In the genomic region with DNA sequence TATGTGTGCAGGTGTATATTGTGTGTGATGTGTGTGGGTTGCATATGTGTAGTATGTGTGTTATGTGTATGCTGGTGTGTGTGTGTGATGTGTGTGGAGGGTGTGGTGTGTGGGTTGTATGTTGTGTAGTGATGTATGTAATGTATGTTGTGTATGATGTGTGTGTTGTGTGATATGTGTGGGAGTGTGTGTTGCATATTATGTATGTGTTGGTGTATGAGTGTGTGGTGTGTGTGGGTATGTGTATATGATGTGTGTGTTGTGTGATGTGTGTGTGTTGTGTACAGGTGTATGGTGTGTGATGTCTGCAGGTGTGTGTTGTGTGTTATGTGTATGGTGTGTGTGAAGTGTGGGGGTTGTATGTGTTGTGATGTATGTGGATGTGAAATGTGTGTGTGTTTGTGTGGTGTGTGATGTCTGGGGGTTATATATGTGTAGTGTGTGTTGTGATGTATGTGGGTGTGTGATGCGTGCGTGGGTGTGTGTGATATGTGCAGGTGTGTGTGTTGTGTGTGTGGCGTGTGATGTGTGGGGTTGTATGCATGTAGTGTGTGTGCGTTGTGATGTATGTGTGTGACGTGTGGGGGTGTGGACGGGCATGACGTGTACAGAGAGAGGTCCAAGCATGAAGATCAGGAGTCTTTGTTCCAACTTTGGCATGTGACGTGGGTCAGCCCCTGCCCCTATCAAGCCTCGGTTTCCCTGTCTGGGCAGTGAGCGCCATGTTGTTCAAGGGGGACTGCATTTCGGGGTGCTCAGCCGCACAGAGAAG, we compare ENCODE assay signal across 31 cellular contexts. TPM values are rescaled to one million over a fixed set of nuclear protein-coding genes. Genes with fewer than 3 reads are reported as not detected.
A peak's percentile ranks its signal among the peaks of the same experiment; 100 is the strongest.
DNase-seq lines count a peak whose midpoint lies in the region; ATAC-seq and TF ChIP-seq lines count a peak whose summit lies in the region.
"Had no signal": no experiment of that assay in that cellular context is flagged by ENCODE, and none has a peak within 500 bp of the region (broad histone marks: within the 10 kb centered on the region; RNA-seq: fewer than 3 reads in every experiment).

No MANE protein-coding gene starts in this region.

- no TSS peak for BruUV-seq in A673 (replicated peaks; lab: Mats Ljungman, UMichigan)

- intact Hi-C loops in A673 (cut with micrococcal nuclease; ENCODE audit: unreplicated experiment): loop anchor here (2.0 to 5.0 kb wide), 3 partner anchors 355 to 883 kb away; partner anchors contain the start of gene PDCL

- H3K18ac ChIP-seq in mesenchymal stem cell (ENCODE audit: low read depth in 1 of 2, low read length in 2 of 2): no peak overlapping the region

- H3K9ac ChIP-seq in mesenchymal stem cell (ENCODE audit: low read length): no peak overlapping the region

- H3K27me3 ChIP-seq in A673 (replicated peaks; ENCODE audit: insufficient read depth, low read depth, low read length, poor library complexity): no peaks in the 10 kb centered on the region
- no peaks in the 10 kb centered on the region for H3K27me3 ChIP-seq in SJCRH30
- H3K27me3 ChIP-seq in mesenchymal stem cell (ENCODE audit: control insufficient read depth in 1 of 2, insufficient read depth in 1 of 2, low read length in 2 of 2): peaks cover 30 to 49% of the 10 kb centered on the region in 2 experiments
- H3K27me3 ChIP-seq: ascending aorta, ovary, upper lobe of left lung had no signal

- no peak overlapping the region for H3K23ac ChIP-seq in mesenchymal stem cell (ENCODE audit: low read length in 2 of 2)

- H2BK120ac ChIP-seq in mesenchymal stem cell (ENCODE audit: low read depth, low read length): no peak overlapping the region

- no peak overlapping the region for H3K4me3 Mint-ChIP-seq in naive thymus-derived CD8-positive, alpha-beta T cell
- H3K4me3 Mint-ChIP-seq: activated CD4-positive, alpha-beta T cell treated with anti-CD3 and anti-CD28 coated beads, Interleukin-2, amount 10 ng/mL, durations not matched to agents 7 days and 5 days; activated T-cell treated with anti-CD3 and anti-CD28 coated beads, Interleukin-2, amount 50 U/mL, for 4 hours; CD8-positive, alpha-beta T cell; HFFc6; nephron; stimulated activated memory B cell treated with anti-CD40 and anti-IgM and Interleukin-4, amounts not matched to agents 10 μg/mL and 1 μg/mL and 100 μg/mL, for 72 hours had no signal

- H3K27ac Mint-ChIP-seq in naive thymus-derived CD8-positive, alpha-beta T cell: no peak overlapping the region
- H3K27ac Mint-ChIP-seq: activated CD4-positive, alpha-beta T cell treated with anti-CD3 and anti-CD28 coated beads, Interleukin-2, amount 10 ng/mL, durations not matched to agents 7 days and 5 days; CD8-positive, alpha-beta T cell; HFFc6; nephron; stimulated activated memory B cell treated with anti-CD40 and anti-IgM and Interleukin-4, amounts not matched to agents 10 μg/mL and 1 μg/mL and 100 μg/mL, for 72 hours had no signal

- H3K9me3 ChIP-seq in A673 (ENCODE audit: low read depth, low read length, poor library complexity, severe bottlenecking) (no peaks in the 10 kb centered on the region), HEK293 (ENCODE audit: control insufficient read depth, insufficient read depth, low read depth, low read length) (no peaks in the 10 kb centered on the region), SJCRH30 (replicated peaks) (no peaks in the 10 kb centered on the region), mesenchymal stem cell (ENCODE audit: control insufficient read depth, low read length) (no peaks in the 10 kb centered on the region)
- H3K9me3 ChIP-seq: ascending aorta, mucosa of descending colon, ovary, upper lobe of left lung had no signal

- H3K27ac ChIP-seq in A673 (ENCODE audit: low read depth, low read length, poor library complexity, severe bottlenecking) (peak overlapping the region; percentile 38), HEK293 (ENCODE audit: extremely low read depth, low read depth, low read length) (no peak overlapping the region), SJCRH30 (no peak overlapping the region), mesenchymal stem cell (ENCODE audit: low read length, poor library complexity, severe bottlenecking) (no peak overlapping the region)
- H3K27ac ChIP-seq: ascending aorta, epithelial cell of prostate, ovary, upper lobe of left lung had no signal

- DNase-seq in A673 (ENCODE audit: low spot score) (no peak), SJCRH30 (no peak), mesenchymal stem cell (no peak), DMS79 (lab: John Stamatoyannopoulos, UW) (no peak), GM03348 (ENCODE audit: low spot score) (no peak)
- no peak for DNase-seq in naive thymus-derived CD8-positive, alpha-beta T cell
- DNase-seq: activated CD4-positive, alpha-beta T cell treated with anti-CD3 and anti-CD28 coated beads, Interleukin-2, amount 10 ng/mL, durations not matched to agents 7 days and 5 days; activated T-cell treated with anti-CD3 and anti-CD28 coated beads, Interleukin-2, amount 50 U/mL, for 4 hours; caudate nucleus; CD8-positive, alpha-beta T cell; cortex of kidney; DMS153; effector memory CD4-positive, alpha-beta T cell; HFFc6; hypothalamus; left cardiac atrium; MM.1S; mucosa of descending colon; NCI-H1930; NCI-H524 treated with DMSO at 0.1 percent for 48 hours; ovary; SHP77 treated with DMSO at 0.1 percent for 48 hours; T-helper 9 cell; upper lobe of left lung had no signal

- H2AFZ ChIP-seq in mesenchymal stem cell (ENCODE audit: low read depth, low read length): no peak overlapping the region

- H2AK5ac ChIP-seq in mesenchymal stem cell (ENCODE audit: low read length, severe bottlenecking): no peak overlapping the region

- no peak overlapping the region for H2BK15ac ChIP-seq in mesenchymal stem cell (ENCODE audit: low read depth, poor library complexity, severe bottlenecking)

- no peaks in the 10 kb centered on the region for H3K9me3 Mint-ChIP-seq in naive thymus-derived CD8-positive, alpha-beta T cell
- H3K9me3 Mint-ChIP-seq: activated CD4-positive, alpha-beta T cell treated with anti-CD3 and anti-CD28 coated beads, Interleukin-2, amount 10 ng/mL, durations not matched to agents 7 days and 5 days; activated T-cell treated with anti-CD3 and anti-CD28 coated beads, Interleukin-2, amount 50 U/mL, for 4 hours; CD8-positive, alpha-beta T cell; HFFc6; nephron; stimulated activated memory B cell treated with anti-CD40 and anti-IgM and Interleukin-4, amounts not matched to agents 10 μg/mL and 1 μg/mL and 100 μg/mL, for 72 hours had no signal

- peaks cover 0 to 6% (median under 1%) of the 10 kb centered on the region in 5 donors for H3K27me3 Mint-ChIP-seq in naive thymus-derived CD8-positive, alpha-beta T cell
- H3K27me3 Mint-ChIP-seq: stimulated activated memory B cell treated with anti-CD40 and anti-IgM and Interleukin-4, amounts not matched to agents 10 μg/mL and 1 μg/mL and 100 μg/mL, for 72 hours had no signal

- peaks cover 0 to 19% (median 2%) of the 10 kb centered on the region in 4 donors for H3K4me1 Mint-ChIP-seq in naive thymus-derived CD8-positive, alpha-beta T cell
- H3K4me1 Mint-ChIP-seq: activated CD4-positive, alpha-beta T cell treated with anti-CD3 and anti-CD28 coated beads, Interleukin-2, amount 10 ng/mL, durations not matched to agents 7 days and 5 days had no signal

- H2BK12ac ChIP-seq in mesenchymal stem cell (ENCODE audit: low read length in 2 of 2): peak overlapping the region in 1 of 2 experiments; percentile 28

- H4K91ac ChIP-seq in mesenchymal stem cell (ENCODE audit: low read length): peak overlapping the region; percentile 52

- H2BK5ac ChIP-seq in mesenchymal stem cell (ENCODE audit: low read depth, low read length, poor library complexity, severe bottlenecking): no peak overlapping the region

- ATAC-seq in HG03045 (IDR thresholded peaks at IDR 0.05; ENCODE audit: unreplicated experiment): no peak
- ATAC-seq in naive thymus-derived CD8-positive, alpha-beta T cell: no peak
- ATAC-seq: activated T-cell treated with anti-CD3 and anti-CD28 coated beads, Interleukin-2, amount 50 U/mL, for 4 hours; CD8-positive, alpha-beta T cell; left cardiac atrium; mucosa of descending colon; stimulated activated memory B cell treated with anti-CD40 and anti-IgM and Interleukin-4, amounts not matched to agents 10 μg/mL and 1 μg/mL and 100 μg/mL, for 72 hours had no signal

- no peak overlapping the region for H3K4ac ChIP-seq in mesenchymal stem cell (ENCODE audit: low read depth in 1 of 2, low read length in 2 of 2)

- POLR2A ChIA-PET in A673 (lab: Charles Lee; ENCODE audit: low non-redundant PET): no interaction called here
- POLR2A ChIA-PET in HEK293 (lab: Yijun Ruan, JAX): no interaction called here
- POLR2A ChIA-PET in naive thymus-derived CD8-positive, alpha-beta T cell (lab: Charles Lee): no interaction called here

- CTCF ChIA-PET in A673 (lab: Charles Lee): no interaction called here
- CTCF ChIA-PET in HEK293 (lab: Yijun Ruan, JAX): interaction anchor here (1.0 to 4.2 kb wide), 6 partner anchors 8 to 266 kb away, joined by 3 to 83 read pairs (median 8); no protein-coding TSS in a partner anchor

- H3K4me2 ChIP-seq in mesenchymal stem cell (ENCODE audit: low read length, poor library complexity, severe bottlenecking): no peak overlapping the region

- TF ChIP-seq CTCF in A673 (conservative IDR thresholded peaks at IDR 0.05; ENCODE audit: low read depth, low read length): no peak
- TF ChIP-seq CTCF in HEK293 (tag by site-specific recombination; IDR thresholded peaks at IDR 0.05): no peak

- 84% methylated on average over 12 of the region's 12 CpGs for WGBS in mesenchymal stem cell

- H3K79me1 ChIP-seq in mesenchymal stem cell (replicated peaks; ENCODE audit: low read length, poor library complexity, severe bottlenecking): no peaks in the 10 kb centered on the region

- no peaks in the 10 kb centered on the region for H3K36me3 Mint-ChIP-seq in naive thymus-derived CD8-positive, alpha-beta T cell
- H3K36me3 Mint-ChIP-seq: CD8-positive, alpha-beta T cell had no signal

- H3K14ac ChIP-seq in mesenchymal stem cell (ENCODE audit: low read length in 2 of 2): peak overlapping the region in 1 of 2 experiments; percentile 12

- H3K36me3 ChIP-seq in A673 (ENCODE audit: insufficient read depth, low read length, poor library complexity, severe bottlenecking): no peaks in the 10 kb centered on the region
- no peaks in the 10 kb centered on the region for H3K36me3 ChIP-seq in HEK293 (ENCODE audit: control insufficient read depth in 2 of 2, insufficient read depth in 1 of 2, low read length in 2 of 2)
- no peaks in the 10 kb centered on the region for H3K36me3 ChIP-seq in SJCRH30
- no peaks in the 10 kb centered on the region for H3K36me3 ChIP-seq in mesenchymal stem cell (ENCODE audit: control insufficient read depth in 1 of 2, insufficient read depth in 2 of 2, low read depth in 1 of 2, low read length in 2 of 2)
- H3K36me3 ChIP-seq: ascending aorta, ovary, upper lobe of left lung had no signal

- no peak overlapping the region for H3K4me3 ChIP-seq in A673 (ENCODE audit: low read depth, low read length, poor library complexity, severe bottlenecking)
- no peak overlapping the region for H3K4me3 ChIP-seq in HEK293 (ENCODE audit: low read depth, low read length)
- peak overlapping the region; percentile 24 for H3K4me3 ChIP-seq in SJCRH30
- H3K4me3 ChIP-seq in mesenchymal stem cell (ENCODE audit: insufficient read depth in 1 of 2, low read depth in 1 of 2, low read length in 2 of 2): no peak overlapping the region
- H3K4me3 ChIP-seq: ascending aorta, mucosa of descending colon, ovary, upper lobe of left lung had no signal

- H3K4me1 ChIP-seq in A673 (ENCODE audit: insufficient read depth, low read length, poor library complexity, severe bottlenecking): peaks cover 60% of the 10 kb centered on the region
- no peaks in the 10 kb centered on the region for H3K4me1 ChIP-seq in HEK293 (ENCODE audit: control insufficient read depth, insufficient read depth, low read length)
- peaks cover 9% of the 10 kb centered on the region for H3K4me1 ChIP-seq in SJCRH30
- peaks cover 6% of the 10 kb centered on the region for H3K4me1 ChIP-seq in mesenchymal stem cell (ENCODE audit: control insufficient read depth, insufficient read depth, low read depth, low read length)
- H3K4me1 ChIP-seq: ascending aorta had no signal

- H4K8ac ChIP-seq in mesenchymal stem cell (ENCODE audit: low read length): no peak overlapping the region

RNA-seq across cellular contexts. Expression of gene CRB2, which starts 8.5 kb away (rescaled TPM):
- 0.47 and 0.55 TPM in 2 replicates for total RNA-seq in A673 (2021)
- total RNA-seq in SJCRH30 (2014; rRNA removed; shearing (Covaris generic)): 0.08 TPM in 1 of 2 replicates, not detected in the other
- polyA plus RNA-seq in mesenchymal stem cell (2013, experiment 1 of 2): 0.11 TPM
- 0.10 TPM for polyA plus RNA-seq in mesenchymal stem cell (2013, experiment 2 of 2)
- under 1 TPM; 0.18 to 0.25 TPM for total RNA-seq in naive thymus-derived CD8-positive, alpha-beta T cell
- under 1 TPM in 1 of 3 donors, not detected in 2; 0.08 TPM for polyA plus RNA-seq in naive thymus-derived CD8-positive, alpha-beta T cell
- total RNA-seq: activated CD4-positive, alpha-beta T cell treated with anti-CD3 and anti-CD28 coated beads, Interleukin-2, amount 10 ng/mL, durations not matched to agents 7 days and 5 days; ascending aorta; CD8-positive, alpha-beta T cell; HFFc6; lung microvascular endothelial cell had no signal
